In genomic region chr2:216082388-216082733, GRCh38 we compare ENCODE assay signal across 1 cellular context.
TF ChIP-seq lines count a peak whose summit lies in the region.

No MANE protein-coding gene starts in this region.

TF ChIP-seq in A549, 52 proteins besides CTCF, POLR2A, EP300 and RAD21 (continued from another document):
- TF ChIP-seq, protein P1, sequence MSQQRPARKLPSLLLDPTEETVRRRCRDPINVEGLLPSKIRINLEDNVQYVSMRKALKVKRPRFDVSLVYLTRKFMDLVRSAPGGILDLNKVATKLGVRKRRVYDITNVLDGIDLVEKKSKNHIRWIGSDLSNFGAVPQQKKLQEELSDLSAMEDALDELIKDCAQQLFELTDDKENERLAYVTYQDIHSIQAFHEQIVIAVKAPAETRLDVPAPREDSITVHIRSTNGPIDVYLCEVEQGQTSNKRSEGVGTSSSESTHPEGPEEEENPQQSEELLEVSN (IDR thresholded peaks at IDR 0.05; ENCODE audit: borderline replicate concordance, low read depth) = no peak
- TF ChIP-seq NFE2L2 (conservative IDR thresholded peaks at IDR 0.05; ENCODE audit: low read length) (no peak), MAX (IDR thresholded peaks at IDR 0.05) (no peak), FOXS1 (CRISPR knock-in tag; IDR thresholded peaks at IDR 0.05) (no peak), MYC (IDR thresholded peaks at IDR 0.05; ENCODE audit: borderline replicate concordance, low read length) (no peak), NPAS2 (CRISPR knock-in tag; IDR thresholded peaks at IDR 0.05; ENCODE audit: borderline replicate concordance) (no peak), ZNF302 (CRISPR knock-in tag; IDR thresholded peaks at IDR 0.05) (no peak), TP53 (CRISPR knock-in tag; IDR thresholded peaks at IDR 0.05) (no peak), SREBF2 (IDR thresholded peaks at IDR 0.05) (no peak), BHLHE40 (IDR thresholded peaks at IDR 0.05; ENCODE audit: low read depth, low read length) (no peak)
- TF ChIP-seq, protein P2, sequence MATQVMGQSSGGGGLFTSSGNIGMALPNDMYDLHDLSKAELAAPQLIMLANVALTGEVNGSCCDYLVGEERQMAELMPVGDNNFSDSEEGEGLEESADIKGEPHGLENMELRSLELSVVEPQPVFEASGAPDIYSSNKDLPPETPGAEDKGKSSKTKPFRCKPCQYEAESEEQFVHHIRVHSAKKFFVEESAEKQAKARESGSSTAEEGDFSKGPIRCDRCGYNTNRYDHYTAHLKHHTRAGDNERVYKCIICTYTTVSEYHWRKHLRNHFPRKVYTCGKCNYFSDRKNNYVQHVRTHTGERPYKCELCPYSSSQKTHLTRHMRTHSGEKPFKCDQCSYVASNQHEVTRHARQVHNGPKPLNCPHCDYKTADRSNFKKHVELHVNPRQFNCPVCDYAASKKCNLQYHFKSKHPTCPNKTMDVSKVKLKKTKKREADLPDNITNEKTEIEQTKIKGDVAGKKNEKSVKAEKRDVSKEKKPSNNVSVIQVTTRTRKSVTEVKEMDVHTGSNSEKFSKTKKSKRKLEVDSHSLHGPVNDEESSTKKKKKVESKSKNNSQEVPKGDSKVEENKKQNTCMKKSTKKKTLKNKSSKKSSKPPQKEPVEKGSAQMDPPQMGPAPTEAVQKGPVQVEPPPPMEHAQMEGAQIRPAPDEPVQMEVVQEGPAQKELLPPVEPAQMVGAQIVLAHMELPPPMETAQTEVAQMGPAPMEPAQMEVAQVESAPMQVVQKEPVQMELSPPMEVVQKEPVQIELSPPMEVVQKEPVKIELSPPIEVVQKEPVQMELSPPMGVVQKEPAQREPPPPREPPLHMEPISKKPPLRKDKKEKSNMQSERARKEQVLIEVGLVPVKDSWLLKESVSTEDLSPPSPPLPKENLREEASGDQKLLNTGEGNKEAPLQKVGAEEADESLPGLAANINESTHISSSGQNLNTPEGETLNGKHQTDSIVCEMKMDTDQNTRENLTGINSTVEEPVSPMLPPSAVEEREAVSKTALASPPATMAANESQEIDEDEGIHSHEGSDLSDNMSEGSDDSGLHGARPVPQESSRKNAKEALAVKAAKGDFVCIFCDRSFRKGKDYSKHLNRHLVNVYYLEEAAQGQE (IDR thresholded peaks at IDR 0.05) = no peak
